In genomic region chr4:153471071-153471690, GRCh38 we compare ENCODE assay signal across 8 cellular contexts. TPM values are rescaled to one million over a fixed set of nuclear protein-coding genes. Genes with fewer than 3 reads are reported as not detected.
DNase-seq lines count a peak whose midpoint lies in the region; ATAC-seq and TF ChIP-seq lines count a peak whose summit lies in the region.
"Not testable (repeated sequence)": the region's sequence is repeated elsewhere in the genome, so short reads cannot be mapped to it uniquely, and the experiment has no call there.

No MANE protein-coding gene starts in this region.

- POLR2A ChIA-PET in CD4-positive, alpha-beta T cell (lab: Charles Lee): interaction anchor here (2.4 to 21.1 kb wide), 2 partner anchors 22 to 103 kb away, joined by 13 to 434 read pairs; no protein-coding TSS in a partner anchor
- POLR2A ChIA-PET in HEK293 (lab: Yijun Ruan, JAX); activated CD8-positive, alpha-beta T cell treated with anti-CD3 and anti-CD28 coated beads, Interleukin-2, amount 10 ng/mL, durations not matched to agents 7 days and 5 days (lab: Charles Lee): not testable (repeated sequence)
- POLR2A ChIA-PET in T-cell (lab: Charles Lee): interaction anchor here (0.6 to 0.7 kb wide), 2 partner anchors 44 to 128 kb away, joined by 3 read pairs; no protein-coding TSS in a partner anchor

- WGBS in thymus: 42% methylated on average over 9 of the region's 9 CpGs

- H3K27me3 Mint-ChIP-seq in CD4-positive, alpha-beta T cell; T-cell; activated CD8-positive, alpha-beta T cell treated with anti-CD3 and anti-CD28 coated beads, Interleukin-2, amount 10 ng/mL, durations not matched to agents 7 days and 5 days (ENCODE audit: low read depth); activated naive CD8-positive, alpha-beta T cell: not testable (repeated sequence)

- not testable (repeated sequence) for H3K4me1 ChIP-seq in HEK293 (ENCODE audit: control insufficient read depth, insufficient read depth, low read length)
- peaks cover 53 to 60% of the 10 kb centered on the region in 2 experiments for H3K4me1 ChIP-seq in neutrophil (ENCODE audit: control insufficient read depth in 1 of 2, insufficient read depth in 1 of 2, low read depth in 1 of 2, low read length in 1 of 2)
- H3K4me1 ChIP-seq in thymus (ENCODE audit: control insufficient read depth, insufficient read depth, low read length): peaks cover 31% of the 10 kb centered on the region

- not testable (repeated sequence) for TF ChIP-seq CTCF in CD4-positive, alpha-beta T cell (IDR thresholded peaks at IDR 0.05); HEK293 (tag by site-specific recombination; IDR thresholded peaks at IDR 0.05); neutrophil (IDR thresholded peaks at IDR 0.05)

- CTCF ChIA-PET in CD4-positive, alpha-beta T cell (lab: Charles Lee): interaction anchor here (1.8 kb wide), 1 partner anchor 65 kb away, joined by 5 read pairs; no protein-coding TSS in a partner anchor
- CTCF ChIA-PET in HEK293 (lab: Yijun Ruan, JAX) (interaction anchor here (0.7 kb wide), 1 partner anchor 28 kb away, joined by 3 read pairs; no protein-coding TSS in a partner anchor), T-cell (lab: Charles Lee) (interaction anchor here (0.7 to 3.0 kb wide), 2 partner anchors 103 to 113 kb away, joined by 4 to 14 read pairs; no protein-coding TSS in a partner anchor)
- CTCF ChIA-PET in activated CD8-positive, alpha-beta T cell treated with anti-CD3 and anti-CD28 coated beads, Interleukin-2, amount 10 ng/mL, durations not matched to agents 7 days and 5 days (lab: Charles Lee): interaction anchor here (0.9 to 6.4 kb wide), 7 partner anchors 9 to 172 kb away, joined by 3 to 83 read pairs (median 6); no protein-coding TSS in a partner anchor

- H3K4me1 Mint-ChIP-seq in CD4-positive, alpha-beta T cell (ENCODE audit: low read depth): peaks cover 83% of the 10 kb centered on the region
- peaks cover 68 to 76% (median 69%) of the 10 kb centered on the region in 3 donors for H3K4me1 Mint-ChIP-seq in T-cell
- H3K4me1 Mint-ChIP-seq in activated CD8-positive, alpha-beta T cell treated with anti-CD3 and anti-CD28 coated beads, Interleukin-2, amount 10 ng/mL, durations not matched to agents 7 days and 5 days (ENCODE audit: low read depth): peaks cover 62% of the 10 kb centered on the region
- H3K4me1 Mint-ChIP-seq in activated naive CD8-positive, alpha-beta T cell (ENCODE audit: low read depth): peaks cover 75% of the 10 kb centered on the region

- H3K36me3 ChIP-seq in HEK293 (ENCODE audit: control insufficient read depth in 2 of 2, insufficient read depth in 1 of 2, low read length in 2 of 2) (peaks cover 0 to 22% of the 10 kb centered on the region in 2 experiments; a peak in 2 of 3 replicates), neutrophil (peaks cover 39% of the 10 kb centered on the region), thymus (ENCODE audit: control insufficient read depth, insufficient read depth) (peaks cover 14% of the 10 kb centered on the region)

- ATAC-seq in CD4-positive, alpha-beta T cell (ENCODE audit: poor library complexity): peak; percentile 9
- ATAC-seq in T-cell (replicated peaks in 1 of 4): peak in 1 of 4 experiments; percentile 13
- not testable (repeated sequence) for ATAC-seq in activated CD8-positive, alpha-beta T cell treated with anti-CD3 and anti-CD28 coated beads, Interleukin-2, amount 10 ng/mL, durations not matched to agents 7 days and 5 days

- peak overlapping the region; percentile 98 for H3K4me3 Mint-ChIP-seq in CD4-positive, alpha-beta T cell
- peak overlapping the region; percentile 94 to 96 (median 94) for H3K4me3 Mint-ChIP-seq in T-cell
- H3K4me3 Mint-ChIP-seq in activated CD8-positive, alpha-beta T cell treated with anti-CD3 and anti-CD28 coated beads, Interleukin-2, amount 10 ng/mL, durations not matched to agents 7 days and 5 days: peak overlapping the region; percentile 96
- H3K4me3 Mint-ChIP-seq in activated naive CD8-positive, alpha-beta T cell: peak overlapping the region; percentile 94

- intact Hi-C loops in CD4-positive, alpha-beta T cell (cut with DNase I, micrococcal nuclease): loop anchor here in 1 of 2 experiments (1.0 kb wide), 1 partner anchor 17 kb away; no protein-coding TSS in a partner anchor

- peak overlapping the region; percentile 95 for H3K27ac Mint-ChIP-seq in CD4-positive, alpha-beta T cell
- H3K27ac Mint-ChIP-seq in T-cell: peak overlapping the region; percentile 92 to 97
- peak overlapping the region; percentile 84 for H3K27ac Mint-ChIP-seq in activated CD8-positive, alpha-beta T cell treated with anti-CD3 and anti-CD28 coated beads, Interleukin-2, amount 10 ng/mL, durations not matched to agents 7 days and 5 days
- peak overlapping the region; percentile 92 for H3K27ac Mint-ChIP-seq in activated naive CD8-positive, alpha-beta T cell

- DNase-seq in CD4-positive, alpha-beta T cell: peak in 2 of 10 experiments; percentile 21 to 35
- peak in 2 of 34 experiments; percentile 23 to 40 for DNase-seq in T-cell
- not testable (repeated sequence) for DNase-seq in activated CD8-positive, alpha-beta T cell treated with anti-CD3 and anti-CD28 coated beads, Interleukin-2, amount 10 ng/mL, durations not matched to agents 7 days and 5 days; epithelial cell of prostate (ENCODE audit: low read depth, low spot score)

- not testable (repeated sequence) for H3K9me3 ChIP-seq in CD4-positive, alpha-beta T cell (ENCODE audit: control insufficient read depth, low read length); HEK293 (ENCODE audit: control insufficient read depth, insufficient read depth, low read depth, low read length); neutrophil; thymus (ENCODE audit: control insufficient read depth)

- H3K9me3 Mint-ChIP-seq in CD4-positive, alpha-beta T cell; T-cell; activated CD8-positive, alpha-beta T cell treated with anti-CD3 and anti-CD28 coated beads, Interleukin-2, amount 10 ng/mL, durations not matched to agents 7 days and 5 days (ENCODE audit: insufficient read depth); activated naive CD8-positive, alpha-beta T cell (ENCODE audit: low read depth): not testable (repeated sequence)

- H3K4me3 ChIP-seq in HEK293 (ENCODE audit: low read depth, low read length): not testable (repeated sequence)
- H3K4me3 ChIP-seq in neutrophil (ENCODE audit: low read depth in 1 of 2, low read length in 1 of 2) (peak overlapping the region in 1 of 2 experiments; percentile 23), thymus (ENCODE audit: low read length) (peak overlapping the region; percentile 37)

- not testable (repeated sequence) for H3K27me3 ChIP-seq in CD4-positive, alpha-beta T cell (ENCODE audit: control insufficient read depth, insufficient read depth, low read length); neutrophil; thymus (ENCODE audit: control insufficient read depth, insufficient read depth)

- H3K27ac ChIP-seq in CD4-positive, alpha-beta T cell (ENCODE audit: low read depth, low read length): peak overlapping the region; percentile 87
- not testable (repeated sequence) for H3K27ac ChIP-seq in HEK293 (ENCODE audit: extremely low read depth, low read depth, low read length)
- H3K27ac ChIP-seq in epithelial cell of prostate: peak overlapping the region; percentile 25
- peak overlapping the region; percentile 92 for H3K27ac ChIP-seq in neutrophil
- peak overlapping the region; percentile 32 for H3K27ac ChIP-seq in thymus (ENCODE audit: low read depth)

- peaks cover 90% of the 10 kb centered on the region for H3K36me3 Mint-ChIP-seq in CD4-positive, alpha-beta T cell (ENCODE audit: low read depth)
- peaks cover 33% of the 10 kb centered on the region for H3K36me3 Mint-ChIP-seq in T-cell
- H3K36me3 Mint-ChIP-seq in activated CD8-positive, alpha-beta T cell treated with anti-CD3 and anti-CD28 coated beads, Interleukin-2, amount 10 ng/mL, durations not matched to agents 7 days and 5 days (ENCODE audit: low read depth): peaks cover 81% of the 10 kb centered on the region
- peaks cover 33% of the 10 kb centered on the region for H3K36me3 Mint-ChIP-seq in activated naive CD8-positive, alpha-beta T cell

TF ChIP-seq in HEK293, 187 proteins besides CTCF, POLR2A, EP300 and RAD21:
- TF ChIP-seq OSR2 (tag by site-specific recombination; IDR thresholded peaks at IDR 0.05) (0 out of 2 replicates have a peak, but pooled peaks have one; percentile 9), SCRT1 (tag by site-specific recombination; IDR thresholded peaks at IDR 0.05; ENCODE audit: borderline replicate concordance) (peak; percentile 57; the same call in 1 of the 2 replicates), SCRT2 (tag by site-specific recombination; IDR thresholded peaks at IDR 0.05) (peak; percentile 74)

RNA-seq across cellular contexts. Expression of gene TMEM131L, which starts 5.0 kb away (rescaled TPM):
- total RNA-seq in CD4-positive, alpha-beta T cell: 100 to 1,000 TPM; 101 to 106 TPM
- 100 to 1,000 TPM in 1 of 5 donors, 10 to 100 TPM in 4; 60.7 to 115 (median 72.6) TPM for total RNA-seq in T-cell
- 10 to 100 TPM; 54.9 to 58.4 TPM for total RNA-seq in activated CD8-positive, alpha-beta T cell treated with anti-CD3 and anti-CD28 coated beads, Interleukin-2, amount 10 ng/mL, durations not matched to agents 7 days and 5 days
- polyA plus RNA-seq in thymus: 32.8 TPM
